8 cellular contexts compared by ENCODE assay signal in the genomic region with DNA sequence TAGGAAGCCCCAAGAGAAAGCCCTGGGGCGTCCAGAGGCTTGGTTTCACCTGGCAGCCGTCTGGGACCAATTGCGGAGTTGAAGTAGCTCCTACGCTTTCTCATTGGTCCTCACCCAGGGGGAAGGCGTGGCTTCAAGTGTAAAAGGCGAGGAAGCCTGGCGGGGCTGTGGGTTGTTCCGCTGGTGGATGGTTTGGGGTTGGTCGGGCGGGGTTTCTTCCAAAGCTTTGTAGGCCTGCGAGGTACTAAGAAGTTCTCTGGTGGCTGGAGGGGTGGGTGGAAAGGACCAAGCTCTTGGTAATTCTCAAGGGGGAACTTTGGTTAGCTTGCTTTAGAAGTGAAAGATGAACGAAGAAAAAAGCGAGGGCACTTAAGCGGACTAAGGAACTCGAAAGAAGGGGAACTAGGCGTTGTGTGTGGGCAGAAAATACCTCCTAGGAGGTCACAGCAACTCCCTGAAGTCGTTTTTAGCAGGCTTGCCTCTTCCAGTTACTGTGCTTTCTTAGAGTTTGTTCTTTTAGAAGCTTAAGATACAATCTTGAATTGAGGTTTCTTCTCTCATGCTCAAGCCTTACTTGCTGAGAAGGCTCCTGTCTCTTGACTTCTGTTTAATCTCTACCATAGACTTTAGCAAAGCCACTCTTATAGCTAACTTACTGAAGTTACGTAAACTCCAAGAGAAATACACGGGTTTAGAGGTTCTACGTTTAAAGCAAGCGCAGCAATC. TPM values are rescaled to one million over a fixed set of nuclear protein-coding genes. Genes with fewer than 3 reads are reported as not detected.
DNase-seq lines count a peak whose midpoint lies in the region; ATAC-seq, FAIRE-seq and TF ChIP-seq lines count a peak whose summit lies in the region.

No MANE protein-coding gene starts in this region.

- H3K9me3 ChIP-seq in OCI-LY1 (ENCODE audit: low read length) (no peaks in the 10 kb centered on the region), left lung (no peaks in the 10 kb centered on the region), GM23248 (ENCODE audit: low read depth) (no peaks in the 10 kb centered on the region)

- H3K27me3 ChIP-seq in OCI-LY1 (ENCODE audit: insufficient read depth, low read length) (no peaks in the 10 kb centered on the region), left lung (no peaks in the 10 kb centered on the region), GM23248 (replicated peaks; ENCODE audit: insufficient read depth) (0 out of 2 replicates have a peak, but pooled peaks cover 6% of the 10 kb centered on the region)

- DNase-seq in GM12891 (ENCODE audit: insufficient read length, low spot score) (peak; percentile 68), left lung (peak; percentile 77 to 89), GM23248 (no peak), NCI-H345 treated with DMSO at 0.1 percent for 48 hours (lab: John Stamatoyannopoulos, UW; ENCODE audit: unreplicated experiment) (no peak)
- peak; percentile 77 for DNase-seq in activated T-helper 2 cell treated with anti-CD3 and anti-CD28 coated beads, Interferon-gamma antibody, Interleukin-2, Interleukin-4, amounts not matched to agents 10 μg/mL and 5 μg/mL and 100 μg/mL, durations not matched to agents 14 hours and 24 hours and 36 hours (ENCODE audit: low spot score)
- DNase-seq in stimulated activated CD8-positive, alpha-beta memory T cell treated with anti-CD3 and anti-CD28 coated beads, Interleukin-7, amount 100 ng/mL, for 4 hours (ENCODE audit: low read depth in 2 of 2): peak; percentile 69 to 72

- H3K9me3 Mint-ChIP-seq in activated T-helper 2 cell treated with anti-CD3 and anti-CD28 coated beads, Interferon-gamma antibody, Interleukin-2, Interleukin-4, amounts not matched to agents 10 μg/mL and 5 μg/mL and 100 μg/mL, durations not matched to agents 14 hours and 24 hours and 36 hours: no peaks in the 10 kb centered on the region

- 78% methylated on average over 21 of the region's 21 CpGs for WGBS in GM23248 (ENCODE audit: low coverage in 1 of 2, low lambda C conversion rate in 2 of 2, missing lambda C conversion rate in 2 of 2), 2 experiments

- no peaks in the 10 kb centered on the region for H3K79me2 ChIP-seq in OCI-LY1 (ENCODE audit: insufficient read depth, low read length)
- H3K79me2 ChIP-seq in GM23248 (ENCODE audit: insufficient read depth): no peaks in the 10 kb centered on the region

- no peaks in the 10 kb centered on the region for H3K36me3 Mint-ChIP-seq in activated T-helper 2 cell treated with anti-CD3 and anti-CD28 coated beads, Interferon-gamma antibody, Interleukin-2, Interleukin-4, amounts not matched to agents 10 μg/mL and 5 μg/mL and 100 μg/mL, durations not matched to agents 14 hours and 24 hours and 36 hours (ENCODE audit: low read depth)

- H4K20me1 ChIP-seq in OCI-LY1 (ENCODE audit: insufficient read depth, low read length) (no peaks in the 10 kb centered on the region), GM23248 (ENCODE audit: insufficient read depth) (no peaks in the 10 kb centered on the region)

- H3K4me2 ChIP-seq in OCI-LY1 (ENCODE audit: low read length) (peak overlapping the region; percentile 58), GM23248 (ENCODE audit: unreplicated experiment) (no peak overlapping the region)

- H3F3A ChIP-seq in OCI-LY1 (ENCODE audit: insufficient read depth, low read length) (no peaks in the 10 kb centered on the region), GM23248 (ENCODE audit: insufficient read depth) (no peaks in the 10 kb centered on the region)

- peak; percentile 95 for FAIRE-seq in GM12891 (lab: Jason Lieb, UNC)

- H3K36me3 ChIP-seq in OCI-LY1 (ENCODE audit: insufficient read depth, low read length) (no peaks in the 10 kb centered on the region), left lung (no peaks in the 10 kb centered on the region), GM23248 (ENCODE audit: low read depth) (no peaks in the 10 kb centered on the region)

- H3K27ac ChIP-seq in OCI-LY1 (ENCODE audit: low read depth, low read length, poor library complexity, severe bottlenecking) (peak overlapping the region; percentile 81), left lung (peak overlapping the region in 1 of 2 donors; percentile 74), GM23248 (no peak overlapping the region)

- peaks cover 47% of the 10 kb centered on the region for H3K4me1 Mint-ChIP-seq in activated T-helper 2 cell treated with anti-CD3 and anti-CD28 coated beads, Interferon-gamma antibody, Interleukin-2, Interleukin-4, amounts not matched to agents 10 μg/mL and 5 μg/mL and 100 μg/mL, durations not matched to agents 14 hours and 24 hours and 36 hours (ENCODE audit: low read depth)

- H3K4me1 ChIP-seq in OCI-LY1 (ENCODE audit: insufficient read depth, low read length, severe bottlenecking) (peaks cover 28% of the 10 kb centered on the region), left lung (peaks cover 0 to 5% of the 10 kb centered on the region in 2 donors), GM23248 (ENCODE audit: insufficient read depth) (no peaks in the 10 kb centered on the region)

- in situ Hi-C loops in GM23248 (cut with MboI): no loop called here

- H3K9me2 ChIP-seq in OCI-LY1 (ENCODE audit: low read depth, low read length) (no peaks in the 10 kb centered on the region), GM23248 (ENCODE audit: insufficient read depth) (no peaks in the 10 kb centered on the region)

- peaks cover 3% of the 10 kb centered on the region for H3K27me3 Mint-ChIP-seq in activated T-helper 2 cell treated with anti-CD3 and anti-CD28 coated beads, Interferon-gamma antibody, Interleukin-2, Interleukin-4, amounts not matched to agents 10 μg/mL and 5 μg/mL and 100 μg/mL, durations not matched to agents 14 hours and 24 hours and 36 hours (ENCODE audit: low read depth)

- H3K4me3 ChIP-seq in OCI-LY1 (ENCODE audit: low read depth, low read length, poor library complexity, severe bottlenecking) (peak overlapping the region; percentile 45), left lung (peak overlapping the region in 1 of 2 donors; percentile 30), GM23248 (no peak overlapping the region)

- H3K27ac Mint-ChIP-seq in activated T-helper 2 cell treated with anti-CD3 and anti-CD28 coated beads, Interferon-gamma antibody, Interleukin-2, Interleukin-4, amounts not matched to agents 10 μg/mL and 5 μg/mL and 100 μg/mL, durations not matched to agents 14 hours and 24 hours and 36 hours: peak overlapping the region; percentile 97

- intact Hi-C loops in activated T-helper 2 cell treated with anti-CD3 and anti-CD28 coated beads, Interferon-gamma antibody, Interleukin-2, Interleukin-4, amounts not matched to agents 10 μg/mL and 5 μg/mL and 100 μg/mL, durations not matched to agents 14 hours and 24 hours and 36 hours (cut with micrococcal nuclease): loop anchor here (1.0 kb wide), 3 partner anchors 10 to 117 kb away; no protein-coding TSS in a partner anchor
- intact Hi-C loops in left lung (cut with DNase I): no loop called here

- H3K9ac ChIP-seq in OCI-LY1 (ENCODE audit: low read length): peak overlapping the region; percentile 33
- no peak overlapping the region for H3K9ac ChIP-seq in GM23248

- H3K4me3 Mint-ChIP-seq in activated T-helper 2 cell treated with anti-CD3 and anti-CD28 coated beads, Interferon-gamma antibody, Interleukin-2, Interleukin-4, amounts not matched to agents 10 μg/mL and 5 μg/mL and 100 μg/mL, durations not matched to agents 14 hours and 24 hours and 36 hours (ENCODE audit: low read depth): peak overlapping the region; percentile 81

- TF ChIP-seq CTCF in OCI-LY1 (IDR thresholded peaks at IDR 0.05; ENCODE audit: low read length) (no peak), left lung (IDR thresholded peaks at IDR 0.05) (no peak)

- peak overlapping the region; percentile 97 for H2AFZ ChIP-seq in OCI-LY1 (ENCODE audit: low read length)
- H2AFZ ChIP-seq in GM23248: no peak overlapping the region

- ATAC-seq in HG02610 (IDR thresholded peaks at IDR 0.05; ENCODE audit: unreplicated experiment) (peak; percentile 92), left lung (peak; percentile 80)

- TF ChIP-seq POLR2A in GM12891 (IDR thresholded peaks at IDR 0.05; ENCODE audit: low read depth, low read length): no peak

TF ChIP-seq in GM12891, 5 proteins besides CTCF, POLR2A, EP300 and RAD21:
- peak; percentile 47; the same call in 1 of the 2 replicates for TF ChIP-seq TAF1 (IDR thresholded peaks at IDR 0.05; ENCODE audit: low read depth, low read length)
- TF ChIP-seq POU2F2 (IDR thresholded peaks at IDR 0.05; ENCODE audit: low read depth, low read length): no peak; the same call in 1 of the 2 replicates
- no peak for TF ChIP-seq PAX5 (IDR thresholded peaks at IDR 0.05; ENCODE audit: insufficient read depth, low read length, severe bottlenecking)
- peak; percentile 47; the same call in 1 of the 2 replicates for TF ChIP-seq POLR2AphosphoS5 (IDR thresholded peaks at IDR 0.05; ENCODE audit: low read depth, low read length)
- peak; percentile 86 for TF ChIP-seq SPI1 (IDR thresholded peaks at IDR 0.05; ENCODE audit: low read depth, low read length)

RNA-seq across cellular contexts. Expression of a gene that starts 36.7 kb away (rescaled TPM):
- polyA plus RNA-seq in GM12891 (2012; ENCODE audit: low read depth, missing spikeins): 11.8 TPM
- 34.3 and 35.2 TPM in 2 replicates for total RNA-seq in activated T-helper 2 cell treated with anti-CD3 and anti-CD28 coated beads, Interferon-gamma antibody, Interleukin-2, Interleukin-4, amounts not matched to agents 10 μg/mL and 5 μg/mL and 100 μg/mL, durations not matched to agents 14 hours and 24 hours and 36 hours
- total RNA-seq in left lung: 10 to 100 TPM; 31.6 to 45.4 TPM
- 34.0 and 40.0 TPM in 2 replicates for total RNA-seq in GM23248 (2014; rRNA removed; shearing (Covaris generic))
- polyA plus RNA-seq in GM23248 (2016; fragmentation: Nextera tagmentation; extraction: Ambion mirVana): 31.2 and 32.6 TPM in 2 replicates

Comparison
In these comparisons a context has a peak if more than half of its experiments do, and no peak if none do; other contexts are left out.
1. DNase-seq: peak in GM12891 (single experiment), activated T-helper 2 cell treated with anti-CD3 and anti-CD28 coated beads, Interferon-gamma antibody, Interleukin-2, Interleukin-4, amounts not matched to agents 10 μg/mL and 5 μg/mL and 100 μg/mL, durations not matched to agents 14 hours and 24 hours and 36 hours (single experiment), left lung (2 of 2) and stimulated activated CD8-positive, alpha-beta memory T cell treated with anti-CD3 and anti-CD28 coated beads, Interleukin-7, amount 100 ng/mL, for 4 hours (2 of 2); none in GM23248 (single experiment) and NCI-H345 treated with DMSO at 0.1 percent for 48 hours (single experiment).